In the genomic region with DNA sequence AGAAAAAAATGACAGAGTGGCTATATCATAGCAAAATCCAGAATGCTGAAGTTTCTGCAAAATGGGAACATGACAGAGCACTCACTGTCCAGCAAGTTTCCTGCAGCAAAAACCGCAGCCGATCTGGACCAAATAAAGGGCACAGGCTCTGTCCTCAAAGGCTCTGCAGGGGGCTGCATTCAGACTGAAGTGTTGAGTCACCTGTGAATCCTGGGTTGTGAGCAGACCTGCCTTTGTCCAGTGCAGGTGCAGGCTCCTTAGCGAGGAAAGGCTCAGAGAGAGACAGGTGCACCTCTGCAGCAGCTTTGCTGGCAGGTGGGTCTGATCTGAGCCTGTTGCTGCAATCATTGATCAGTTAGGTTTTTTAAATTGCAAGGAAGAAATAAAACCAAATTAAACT, we compare ENCODE assay signal across 1 cellular context.
TF ChIP-seq lines count a peak whose summit lies in the region.

No MANE protein-coding gene starts in this region.

TF ChIP-seq in GM23338, 12 proteins besides CTCF, POLR2A, EP300 and RAD21 (continued from another document):
- TF ChIP-seq, protein P1, sequence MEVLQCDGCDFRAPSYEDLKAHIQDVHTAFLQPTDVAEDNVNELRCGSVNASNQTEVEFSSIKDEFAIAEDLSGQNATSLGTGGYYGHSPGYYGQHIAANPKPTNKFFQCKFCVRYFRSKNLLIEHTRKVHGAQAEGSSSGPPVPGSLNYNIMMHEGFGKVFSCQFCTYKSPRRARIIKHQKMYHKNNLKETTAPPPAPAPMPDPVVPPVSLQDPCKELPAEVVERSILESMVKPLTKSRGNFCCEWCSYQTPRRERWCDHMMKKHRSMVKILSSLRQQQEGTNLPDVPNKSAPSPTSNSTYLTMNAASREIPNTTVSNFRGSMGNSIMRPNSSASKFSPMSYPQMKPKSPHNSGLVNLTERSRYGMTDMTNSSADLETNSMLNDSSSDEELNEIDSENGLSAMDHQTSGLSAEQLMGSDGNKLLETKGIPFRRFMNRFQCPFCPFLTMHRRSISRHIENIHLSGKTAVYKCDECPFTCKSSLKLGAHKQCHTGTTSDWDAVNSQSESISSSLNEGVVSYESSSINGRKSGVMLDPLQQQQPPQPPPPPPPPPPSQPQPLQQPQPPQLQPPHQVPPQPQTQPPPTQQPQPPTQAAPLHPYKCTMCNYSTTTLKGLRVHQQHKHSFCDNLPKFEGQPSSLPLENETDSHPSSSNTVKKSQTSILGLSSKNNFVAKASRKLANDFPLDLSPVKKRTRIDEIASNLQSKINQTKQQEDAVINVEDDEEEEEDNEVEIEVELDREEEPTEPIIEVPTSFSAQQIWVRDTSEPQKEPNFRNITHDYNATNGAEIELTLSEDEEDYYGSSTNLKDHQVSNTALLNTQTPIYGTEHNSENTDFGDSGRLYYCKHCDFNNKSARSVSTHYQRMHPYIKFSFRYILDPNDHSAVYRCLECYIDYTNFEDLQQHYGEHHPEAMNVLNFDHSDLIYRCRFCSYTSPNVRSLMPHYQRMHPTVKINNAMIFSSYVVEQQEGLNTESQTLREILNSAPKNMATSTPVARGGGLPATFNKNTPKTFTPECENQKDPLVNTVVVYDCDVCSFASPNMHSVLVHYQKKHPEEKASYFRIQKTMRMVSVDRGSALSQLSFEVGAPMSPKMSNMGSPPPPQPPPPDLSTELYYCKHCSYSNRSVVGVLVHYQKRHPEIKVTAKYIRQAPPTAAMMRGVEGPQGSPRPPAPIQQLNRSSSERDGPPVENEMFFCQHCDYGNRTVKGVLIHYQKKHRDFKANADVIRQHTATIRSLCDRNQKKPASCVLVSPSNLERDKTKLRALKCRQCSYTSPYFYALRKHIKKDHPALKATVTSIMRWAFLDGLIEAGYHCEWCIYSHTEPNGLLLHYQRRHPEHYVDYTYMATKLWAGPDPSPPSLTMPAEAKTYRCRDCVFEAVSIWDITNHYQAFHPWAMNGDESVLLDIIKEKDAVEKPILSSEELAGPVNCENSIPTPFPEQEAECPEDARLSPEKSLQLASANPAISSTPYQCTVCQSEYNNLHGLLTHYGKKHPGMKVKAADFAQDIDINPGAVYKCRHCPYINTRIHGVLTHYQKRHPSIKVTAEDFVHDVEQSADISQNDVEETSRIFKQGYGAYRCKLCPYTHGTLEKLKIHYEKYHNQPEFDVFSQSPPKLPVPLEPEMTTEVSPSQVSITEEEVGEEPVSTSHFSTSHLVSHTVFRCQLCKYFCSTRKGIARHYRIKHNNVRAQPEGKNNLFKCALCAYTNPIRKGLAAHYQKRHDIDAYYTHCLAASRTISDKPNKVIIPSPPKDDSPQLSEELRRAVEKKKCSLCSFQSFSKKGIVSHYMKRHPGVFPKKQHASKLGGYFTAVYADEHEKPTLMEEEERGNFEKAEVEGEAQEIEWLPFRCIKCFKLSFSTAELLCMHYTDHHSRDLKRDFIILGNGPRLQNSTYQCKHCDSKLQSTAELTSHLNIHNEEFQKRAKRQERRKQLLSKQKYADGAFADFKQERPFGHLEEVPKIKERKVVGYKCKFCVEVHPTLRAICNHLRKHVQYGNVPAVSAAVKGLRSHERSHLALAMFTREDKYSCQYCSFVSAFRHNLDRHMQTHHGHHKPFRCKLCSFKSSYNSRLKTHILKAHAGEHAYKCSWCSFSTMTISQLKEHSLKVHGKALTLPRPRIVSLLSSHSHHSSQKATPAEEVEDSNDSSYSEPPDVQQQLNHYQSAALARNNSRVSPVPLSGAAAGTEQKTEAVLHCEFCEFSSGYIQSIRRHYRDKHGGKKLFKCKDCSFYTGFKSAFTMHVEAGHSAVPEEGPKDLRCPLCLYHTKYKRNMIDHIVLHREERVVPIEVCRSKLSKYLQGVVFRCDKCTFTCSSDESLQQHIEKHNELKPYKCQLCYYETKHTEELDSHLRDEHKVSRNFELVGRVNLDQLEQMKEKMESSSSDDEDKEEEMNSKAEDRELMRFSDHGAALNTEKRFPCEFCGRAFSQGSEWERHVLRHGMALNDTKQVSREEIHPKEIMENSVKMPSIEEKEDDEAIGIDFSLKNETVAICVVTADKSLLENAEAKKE (CRISPR knock-in tag; IDR thresholded peaks at IDR 0.05), result no peak
- TF ChIP-seq, protein P2, sequence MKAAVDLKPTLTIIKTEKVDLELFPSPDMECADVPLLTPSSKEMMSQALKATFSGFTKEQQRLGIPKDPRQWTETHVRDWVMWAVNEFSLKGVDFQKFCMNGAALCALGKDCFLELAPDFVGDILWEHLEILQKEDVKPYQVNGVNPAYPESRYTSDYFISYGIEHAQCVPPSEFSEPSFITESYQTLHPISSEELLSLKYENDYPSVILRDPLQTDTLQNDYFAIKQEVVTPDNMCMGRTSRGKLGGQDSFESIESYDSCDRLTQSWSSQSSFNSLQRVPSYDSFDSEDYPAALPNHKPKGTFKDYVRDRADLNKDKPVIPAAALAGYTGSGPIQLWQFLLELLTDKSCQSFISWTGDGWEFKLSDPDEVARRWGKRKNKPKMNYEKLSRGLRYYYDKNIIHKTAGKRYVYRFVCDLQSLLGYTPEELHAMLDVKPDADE (IDR thresholded peaks at IDR 0.05), result no peak
